Comparison of ENCODE assay signal across 8 cellular contexts in genomic region chr5:54883374-54884194, GRCh38.
DNase-seq lines count a peak whose midpoint lies in the region; ATAC-seq and TF ChIP-seq lines count a peak whose summit lies in the region.

No MANE protein-coding gene starts in this region.

- no peak for TF ChIP-seq CTCF in activated CD8-positive, alpha-beta T cell treated with anti-CD3 and anti-CD28 coated beads for 36 hours (IDR thresholded peaks at IDR 0.05)
- TF ChIP-seq CTCF in heart right ventricle (IDR thresholded peaks at IDR 0.05): no peak
- TF ChIP-seq CTCF in ovary (IDR thresholded peaks at IDR 0.05): no peak

- H3K36me3 ChIP-seq in heart right ventricle (no peaks in the 10 kb centered on the region), ovary (no peaks in the 10 kb centered on the region)

- no peak for ATAC-seq in activated CD8-positive, alpha-beta T cell treated with anti-CD3 and anti-CD28 coated beads for 36 hours
- peak; percentile 61 to 81 (median 68) for ATAC-seq in heart right ventricle

- H3K27me3 Mint-ChIP-seq in activated CD8-positive, alpha-beta T cell treated with anti-CD3 and anti-CD28 coated beads for 36 hours: peaks cover 54% of the 10 kb centered on the region

- H3K9me3 ChIP-seq in heart right ventricle (peaks cover 0 to 3% (median 0%) of the 10 kb centered on the region in 11 donors), ovary (no peaks in the 10 kb centered on the region)

- CTCF ChIA-PET in activated CD8-positive, alpha-beta T cell treated with anti-CD3 and anti-CD28 coated beads for 36 hours (lab: Charles Lee): no interaction called here

- no peak for TF ChIP-seq EP300 in ovary (IDR thresholded peaks at IDR 0.05)

- intact Hi-C loops in activated CD8-positive, alpha-beta T cell treated with anti-CD3 and anti-CD28 coated beads for 36 hours (cut with micrococcal nuclease): no loop called here
- intact Hi-C loops in heart right ventricle (cut with DNase I) (loop anchor here in 1 of 10 donors (10.0 kb wide), 1 partner anchor 639 kb away; no protein-coding TSS in a partner anchor), ovary (cut with DNase I) (no loop called here)

- H3K4me3 ChIP-seq in heart right ventricle: peak overlapping the region; percentile 24 to 63 (median 58)
- H3K4me3 ChIP-seq in ovary: peak overlapping the region; percentile 45

- WGBS in heart right ventricle, 2 donors: 2 to 3% methylated on average over 54 to 73 of the region's 75 CpGs
- 2 to 4% (median 3%) methylated on average over 34 to 75 of the region's 75 CpGs for WGBS in ovary, 3 donors

- no peak overlapping the region for H3K27ac Mint-ChIP-seq in activated CD8-positive, alpha-beta T cell treated with anti-CD3 and anti-CD28 coated beads for 36 hours

- H3K27me3 ChIP-seq in heart right ventricle: peaks cover 0 to 48% (median 21%) of the 10 kb centered on the region in 7 donors
- no peaks in the 10 kb centered on the region for H3K27me3 ChIP-seq in ovary

- H3K36me3 Mint-ChIP-seq in activated CD8-positive, alpha-beta T cell treated with anti-CD3 and anti-CD28 coated beads for 36 hours (ENCODE audit: low read depth): no peaks in the 10 kb centered on the region

- DNase-seq in EL (peak; percentile 67), heart right ventricle (peak; percentile 16 to 47), ovary (peak; percentile 62 to 79 (median 67)), superior temporal gyrus (ENCODE audit: extremely low spot score) (no peak), NCI-H774 (lab: John Stamatoyannopoulos, UW) (no peak), pons (ENCODE audit: low spot score) (no peak)
- DNase-seq in activated CD8-positive, alpha-beta T cell treated with anti-CD3 and anti-CD28 coated beads for 36 hours: no peak
- DNase-seq in activated CD4-positive, alpha-beta T cell treated with anti-CD3 and anti-CD28 coated beads, Interleukin-2, amount 50 U/mL, for 1 hour: no peak

- H3K4me1 ChIP-seq in heart right ventricle: peaks cover 0 to 11% (median 7%) of the 10 kb centered on the region in 9 donors
- H3K4me1 ChIP-seq in ovary (ENCODE audit: insufficient read depth): peaks cover 3% of the 10 kb centered on the region

- H3K9me3 Mint-ChIP-seq in activated CD8-positive, alpha-beta T cell treated with anti-CD3 and anti-CD28 coated beads for 36 hours: no peaks in the 10 kb centered on the region

- peaks cover 12% of the 10 kb centered on the region for H3K4me1 Mint-ChIP-seq in activated CD8-positive, alpha-beta T cell treated with anti-CD3 and anti-CD28 coated beads for 36 hours (ENCODE audit: low read depth)

- peak overlapping the region; percentile 56 for H3K4me3 Mint-ChIP-seq in activated CD8-positive, alpha-beta T cell treated with anti-CD3 and anti-CD28 coated beads for 36 hours

- POLR2A ChIA-PET in activated CD8-positive, alpha-beta T cell treated with anti-CD3 and anti-CD28 coated beads for 36 hours (lab: Charles Lee): no interaction called here

- no peak for TF ChIP-seq POLR2A in ovary (IDR thresholded peaks at IDR 0.05)

- H3K27ac ChIP-seq in heart right ventricle (peak overlapping the region in 2 of 10 donors; percentile 13 to 48), ovary (peak overlapping the region in 1 of 2 donors; percentile 16)

Comparison
In these comparisons a context has a peak if more than half of its experiments do, and no peak if none do; other contexts are left out.
1. DNase-seq: peak in EL (single experiment), heart right ventricle (2 of 2) and ovary (5 of 5); none in activated CD8-positive, alpha-beta T cell treated with anti-CD3 and anti-CD28 coated beads for 36 hours (single experiment), superior temporal gyrus (single experiment), activated CD4-positive, alpha-beta T cell treated with anti-CD3 and anti-CD28 coated beads, Interleukin-2, amount 50 U/mL, for 1 hour (single experiment), NCI-H774 (single experiment) and pons (single experiment).